ENCODE assay signal across 7 cellular contexts in genomic region chr11:83071641-83072591, GRCh38. TPM values are rescaled to one million over a fixed set of nuclear protein-coding genes. Genes with fewer than 3 reads are reported as not detected.
A peak's percentile ranks its signal among the peaks of the same experiment; 100 is the strongest.
DNase-seq lines count a peak whose midpoint lies in the region; ATAC-seq and TF ChIP-seq lines count a peak whose summit lies in the region.

RAB30 (minus strand) TSS chr11:83071897; CDS start chr11:82997316, 74,581 bp downstream.

- in situ Hi-C loops in astrocyte of the cerebellum (cut with HindIII; ENCODE audit: low sequenced_read_pairs): no loop called here

- H3K36me3 ChIP-seq in hepatocyte (replicated peaks; ENCODE audit: insufficient read depth, low read depth): no peaks in the 10 kb centered on the region

- peak within 1 kb of the TSS; percentile 95 for H3K4me2 ChIP-seq in hepatocyte

- DNase-seq in NCI-H187 treated with DMSO at 0.1 percent for 48 hours (lab: John Stamatoyannopoulos, UW) (peak; percentile 99), T-helper 22 cell (ENCODE audit: low read depth) (peak; percentile 95), astrocyte of the cerebellum (ENCODE audit: low read depth) (peak; percentile 99), hepatocyte (ENCODE audit: low spot score) (peak; percentile 99), renal cortical epithelial cell (ENCODE audit: low read depth) (peak; percentile 100)

- 1% methylated on average over 43 of the region's 43 CpGs for whole genome bisulfite sequencing in hepatocyte (ENCODE audit: low lambda C conversion rate, missing lambda C conversion rate)

- no peaks in the 10 kb centered on the region for H3K9me3 ChIP-seq in hepatocyte (ENCODE audit: low read depth)

- H3K4me3 ChIP-seq in astrocyte of the cerebellum (ENCODE audit: low read depth, low read length): peak within 1 kb of the TSS; percentile 90
- peak within 1 kb of the TSS; percentile 97 for H3K4me3 ChIP-seq in hepatocyte

- peaks cover 25% of the 10 kb centered on the region for H3K4me1 ChIP-seq in hepatocyte (ENCODE audit: insufficient read depth)

- H3K27me3 ChIP-seq in hepatocyte: no peaks in the 10 kb centered on the region

- H4K20me1 ChIP-seq in hepatocyte (ENCODE audit: insufficient read depth, poor library complexity, severe bottlenecking): peaks cover 5% of the 10 kb centered on the region

- peak; percentile 96 for ATAC-seq in GM18505 (IDR thresholded peaks at IDR 0.05; ENCODE audit: unreplicated experiment)
- ATAC-seq in HG02970 (IDR thresholded peaks at IDR 0.05; ENCODE audit: low FRiP score, unreplicated experiment): peak; percentile 96

- H2AFZ ChIP-seq in hepatocyte: peak within 1 kb of the TSS; percentile 71

- H3K27ac ChIP-seq in hepatocyte: peak within 1 kb of the TSS; percentile 92

- H3K79me2 ChIP-seq in hepatocyte: peaks cover 56% of the 10 kb centered on the region

- TF ChIP-seq CTCF in astrocyte of the cerebellum (IDR thresholded peaks at IDR 0.05; ENCODE audit: low read depth, low read length, missing control alignments) (no peak), hepatocyte (IDR thresholded peaks at IDR 0.05; ENCODE audit: poor library complexity) (no peak)

- H3K9me2 ChIP-seq in hepatocyte (replicated peaks; ENCODE audit: insufficient read depth): no peaks in the 10 kb centered on the region

- TF ChIP-seq POLR2A in GM18505 (IDR thresholded peaks at IDR 0.05; ENCODE audit: borderline replicate concordance, extremely low read depth, insufficient read depth, insufficient read length): peak; percentile 96

RNA-seq across cellular contexts. Expression of gene RAB30, which starts in this region (rescaled TPM):
- 10.2 and 10.5 TPM in 2 replicates for total RNA-seq in hepatocyte
- 2.5 and 2.6 TPM in 2 replicates for polyA plus RNA-seq in hepatocyte
- 8.3 and 24.0 TPM in 2 replicates for total RNA-seq in renal cortical epithelial cell

Comparison
In these comparisons a context has a peak if more than half of its experiments do, and no peak if none do; other contexts are left out.
1. Peak in every context shown above with its lines: DNase-seq, ATAC-seq, H3K4me3 ChIP-seq and H3K27ac ChIP-seq.